In genomic region chr10:14584643-14585042, GRCh38 we compare ENCODE assay signal across 12 cellular contexts.
A peak's percentile ranks its signal among the peaks of the same experiment; 100 is the strongest.
DNase-seq lines count a peak whose midpoint lies in the region; ATAC-seq lines count a peak whose summit lies in the region.
"Had no signal": no experiment of that assay in that cellular context is flagged by ENCODE, and none has a peak within 500 bp of the region (broad histone marks: within the 10 kb centered on the region; RNA-seq: fewer than 3 reads in every experiment).

No MANE protein-coding gene starts in this region.

- peaks cover 59% of the 10 kb centered on the region for H3K36me3 Mint-ChIP-seq in T-helper 2 cell treated with Interferon-gamma antibody and Interleukin-4, amounts not matched to agents 5 μg/mL and 100 μg/mL, for 36 hours (ENCODE audit: low read depth)
- no peaks in the 10 kb centered on the region for H3K36me3 Mint-ChIP-seq in dendritic cell treated with granulocyte-macrophage colony-stimulating factor and Interleukin-4, amounts not matched to agents 40 ng/mL and 50 ng/mL, for 4 days (ENCODE audit: low read depth)

- H3K27ac Mint-ChIP-seq in T-helper 2 cell treated with Interferon-gamma antibody and Interleukin-4, amounts not matched to agents 5 μg/mL and 100 μg/mL, for 36 hours, result peak overlapping the region; percentile 97
- H3K27ac Mint-ChIP-seq in dendritic cell treated with granulocyte-macrophage colony-stimulating factor and Interleukin-4, amounts not matched to agents 40 ng/mL and 50 ng/mL, for 4 days, result peak overlapping the region; percentile 55
- peak overlapping the region; percentile 40 to 96 for H3K27ac Mint-ChIP-seq in stimulated activated naive CD8-positive, alpha-beta T cell treated with anti-CD3 and anti-CD28 coated beads, Interleukin-15, amount 100 ng/mL, for 72 hours

- no peaks in the 10 kb centered on the region for H3K27me3 Mint-ChIP-seq in T-helper 2 cell treated with Interferon-gamma antibody and Interleukin-4, amounts not matched to agents 5 μg/mL and 100 μg/mL, for 36 hours (ENCODE audit: low read depth)
- H3K27me3 Mint-ChIP-seq in dendritic cell treated with granulocyte-macrophage colony-stimulating factor and Interleukin-4, amounts not matched to agents 40 ng/mL and 50 ng/mL, for 4 days, result no peaks in the 10 kb centered on the region
- no peaks in the 10 kb centered on the region for H3K27me3 Mint-ChIP-seq in stimulated activated naive CD8-positive, alpha-beta T cell treated with anti-CD3 and anti-CD28 coated beads, Interleukin-15, amount 100 ng/mL, for 72 hours

- ATAC-seq in stimulated activated naive CD8-positive, alpha-beta T cell treated with anti-CD3 and anti-CD28 coated beads, Interleukin-15, amount 100 ng/mL, for 72 hours, result peak; percentile 17
- ATAC-seq in GM19455 (IDR thresholded peaks at IDR 0.05; ENCODE audit: unreplicated experiment), result no peak
- ATAC-seq: lower lobe of right lung, right lobe of liver had no signal

- peak overlapping the region; percentile 68 for H3K4me3 Mint-ChIP-seq in T-helper 2 cell treated with Interferon-gamma antibody and Interleukin-4, amounts not matched to agents 5 μg/mL and 100 μg/mL, for 36 hours
- no peak overlapping the region for H3K4me3 Mint-ChIP-seq in dendritic cell treated with granulocyte-macrophage colony-stimulating factor and Interleukin-4, amounts not matched to agents 40 ng/mL and 50 ng/mL, for 4 days
- H3K4me3 Mint-ChIP-seq in stimulated activated naive CD8-positive, alpha-beta T cell treated with anti-CD3 and anti-CD28 coated beads, Interleukin-15, amount 100 ng/mL, for 72 hours, result peak overlapping the region; percentile 70 to 87

- peaks cover 83% of the 10 kb centered on the region for H3K4me1 Mint-ChIP-seq in T-helper 2 cell treated with Interferon-gamma antibody and Interleukin-4, amounts not matched to agents 5 μg/mL and 100 μg/mL, for 36 hours (ENCODE audit: low read depth)
- peaks cover 66% of the 10 kb centered on the region for H3K4me1 Mint-ChIP-seq in dendritic cell treated with granulocyte-macrophage colony-stimulating factor and Interleukin-4, amounts not matched to agents 40 ng/mL and 50 ng/mL, for 4 days (ENCODE audit: low read depth)
- H3K4me1 Mint-ChIP-seq in stimulated activated naive CD8-positive, alpha-beta T cell treated with anti-CD3 and anti-CD28 coated beads, Interleukin-15, amount 100 ng/mL, for 72 hours, result peaks cover 96% of the 10 kb centered on the region

- peak; percentile 78 for DNase-seq in activated effector memory CD4-positive, alpha-beta T cell treated with anti-CD3 and anti-CD28 coated beads, Interleukin-2, amount 50 U/mL, for 16 hours
- no peak for DNase-seq in activated effector memory CD4-positive, alpha-beta T cell treated with Interleukin-2 at 50 U/mL for 16 hours
- DNase-seq in T-helper 2 cell treated with Interferon-gamma antibody and Interleukin-4, amounts not matched to agents 5 μg/mL and 100 μg/mL, for 36 hours (ENCODE audit: low spot score), result no peak
- peak; percentile 50 to 53 for DNase-seq in stimulated activated naive CD8-positive, alpha-beta T cell treated with anti-CD3 and anti-CD28 coated beads, Interleukin-15, amount 100 ng/mL, for 72 hours
- no peak for DNase-seq in activated gamma-delta T cell treated with Interleukin-2 at 50 U/mL for 16 hours
- no peak for DNase-seq in HCEC 1CT
- DNase-seq: ACHN, lower lobe of right lung, right lobe of liver, T-helper 9 cell had no signal

- no peaks in the 10 kb centered on the region for H3K9me3 Mint-ChIP-seq in T-helper 2 cell treated with Interferon-gamma antibody and Interleukin-4, amounts not matched to agents 5 μg/mL and 100 μg/mL, for 36 hours
- H3K9me3 Mint-ChIP-seq in dendritic cell treated with granulocyte-macrophage colony-stimulating factor and Interleukin-4, amounts not matched to agents 40 ng/mL and 50 ng/mL, for 4 days, result no peaks in the 10 kb centered on the region
- H3K9me3 Mint-ChIP-seq in stimulated activated naive CD8-positive, alpha-beta T cell treated with anti-CD3 and anti-CD28 coated beads, Interleukin-15, amount 100 ng/mL, for 72 hours, result no peaks in the 10 kb centered on the region

- intact Hi-C loops in dendritic cell treated with granulocyte-macrophage colony-stimulating factor and Interleukin-4, amounts not matched to agents 40 ng/mL and 50 ng/mL, for 4 days (cut with micrococcal nuclease), result loop anchor here (5.0 kb wide), 1 partner anchor 42 kb away; no protein-coding TSS in a partner anchor

Comparison
In these comparisons a context has a peak if more than half of its experiments do, and no peak if none do; other contexts are left out.
1. DNase-seq: peak in activated effector memory CD4-positive, alpha-beta T cell treated with anti-CD3 and anti-CD28 coated beads, Interleukin-2, amount 50 U/mL, for 16 hours (single experiment) and stimulated activated naive CD8-positive, alpha-beta T cell treated with anti-CD3 and anti-CD28 coated beads, Interleukin-15, amount 100 ng/mL, for 72 hours (2 of 2); none in activated effector memory CD4-positive, alpha-beta T cell treated with Interleukin-2 at 50 U/mL for 16 hours (single experiment), T-helper 2 cell treated with Interferon-gamma antibody and Interleukin-4, amounts not matched to agents 5 μg/mL and 100 μg/mL, for 36 hours (single experiment), activated gamma-delta T cell treated with Interleukin-2 at 50 U/mL for 16 hours (single experiment) and HCEC 1CT (single experiment).
2. Peak in every context shown above with its lines, with median percentiles within 50 percentile points of each other: H3K27ac Mint-ChIP-seq.